In genomic region chr13:44989941-44990340, GRCh38 we compare ENCODE assay signal across 8 cellular contexts. TPM values are rescaled to one million over a fixed set of nuclear protein-coding genes. Genes with fewer than 3 reads are reported as not detected.
DNase-seq lines count a peak whose midpoint lies in the region; ATAC-seq, FAIRE-seq and TF ChIP-seq lines count a peak whose summit lies in the region.

No MANE protein-coding gene starts in this region.

- ATAC-seq in GM19395 (IDR thresholded peaks at IDR 0.05; ENCODE audit: unreplicated experiment) (peak; percentile 14), lower lobe of right lung (peak; percentile 24 to 40), upper lobe of left lung (ENCODE audit: low FRiP score in 2 of 2) (peak in 1 of 2 donors; percentile 13), GM21367 (IDR thresholded peaks at IDR 0.05; ENCODE audit: unreplicated experiment) (no peak)

- H3K27me3 ChIP-seq in bronchial epithelial cell (ENCODE audit: control insufficient read depth, insufficient read depth, low read length) (no peaks in the 10 kb centered on the region), lower lobe of right lung (ENCODE audit: low read depth) (no peaks in the 10 kb centered on the region), upper lobe of left lung (no peaks in the 10 kb centered on the region)

- DNase-seq in LNCaP clone FGC (ENCODE audit: low read depth) (no peak), bronchial epithelial cell (ENCODE audit: low read depth) (peak; percentile 2), lower lobe of right lung (no peak), upper lobe of left lung (no peak), NCI-H345 treated with DMSO at 0.1 percent for 48 hours (lab: John Stamatoyannopoulos, UW; ENCODE audit: unreplicated experiment) (no peak), NCI-H2196 treated with DMSO at 0.1 percent for 48 hours (lab: John Stamatoyannopoulos, UW; ENCODE audit: unreplicated experiment) (no peak)

- H3K4me3 ChIP-seq in LNCaP clone FGC (ENCODE audit: low read depth, low read length): peak overlapping the region; percentile 93
- peak overlapping the region; percentile 77 for H3K4me3 ChIP-seq in bronchial epithelial cell (ENCODE audit: low read depth, low read length)
- H3K4me3 ChIP-seq in lower lobe of right lung: peak overlapping the region; percentile 86
- peak overlapping the region; percentile 77 to 90 (median 86) for H3K4me3 ChIP-seq in upper lobe of left lung

- no peak for TF ChIP-seq POLR2A in upper lobe of left lung (IDR thresholded peaks at IDR 0.05)

- 2 to 7% methylated on average over 10 of the region's 10 CpGs for WGBS in upper lobe of left lung, 2 donors

- FAIRE-seq in bronchial epithelial cell (lab: Jason Lieb, UNC): no peak

- peak overlapping the region; percentile 88 for H3K27ac ChIP-seq in lower lobe of right lung
- peak overlapping the region; percentile 88 to 89 (median 88) for H3K27ac ChIP-seq in upper lobe of left lung

- H3K9me3 ChIP-seq in lower lobe of right lung (no peaks in the 10 kb centered on the region), upper lobe of left lung (no peaks in the 10 kb centered on the region)

- no peak for TF ChIP-seq CTCF in LNCaP clone FGC (IDR thresholded peaks at IDR 0.05; ENCODE audit: control insufficient read depth, extremely low read depth, insufficient read depth)
- no peak for TF ChIP-seq CTCF in bronchial epithelial cell (IDR thresholded peaks at IDR 0.05; ENCODE audit: insufficient read depth, low read length, severe bottlenecking)
- TF ChIP-seq CTCF in lower lobe of right lung (IDR thresholded peaks at IDR 0.05): no peak
- TF ChIP-seq CTCF in upper lobe of left lung (IDR thresholded peaks at IDR 0.05): no peak

- intact Hi-C loops in lower lobe of right lung (cut with DNase I): no loop called here

- no peak for TF ChIP-seq EP300 in upper lobe of left lung (IDR thresholded peaks at IDR 0.05)

- H3K4me1 ChIP-seq in lower lobe of right lung (peaks cover 31% of the 10 kb centered on the region), upper lobe of left lung (peaks cover 25 to 38% (median 29%) of the 10 kb centered on the region in 4 donors)

- peaks cover 2% of the 10 kb centered on the region for H3K36me3 ChIP-seq in bronchial epithelial cell (ENCODE audit: control insufficient read depth, insufficient read depth, low read length)
- peaks cover 15% of the 10 kb centered on the region for H3K36me3 ChIP-seq in lower lobe of right lung
- peaks cover 0 to 10% (median 0%) of the 10 kb centered on the region in 4 donors for H3K36me3 ChIP-seq in upper lobe of left lung

RNA-seq across cellular contexts. Expression of gene GPALPP1, which starts 0.6 kb away (rescaled TPM):
- total RNA-seq in bronchial epithelial cell (16.1 and 23.7 TPM in 2 replicates), lower lobe of right lung (23.6 TPM), upper lobe of left lung (10 to 100 TPM; 16.7 to 46.1 (median 22.2) TPM)

RNA-seq across cellular contexts. Expression of gene NUFIP1, which starts 0.7 kb away (rescaled TPM):
- 2.6 and 3.2 TPM in 2 replicates for total RNA-seq in bronchial epithelial cell
- total RNA-seq in lower lobe of right lung: 3.8 TPM
- total RNA-seq in upper lobe of left lung: 1 to 10 TPM in 5 of 6 donors, under 1 TPM in 1; 0.78 to 4.1 (median 3.5) TPM
